Comparison of ENCODE assay signal across 14 cellular contexts in genomic region chr1:221868894-221869293, GRCh38.
DNase-seq lines count a peak whose midpoint lies in the region; ATAC-seq, FAIRE-seq and TF ChIP-seq lines count a peak whose summit lies in the region.
"Had no signal": no experiment of that assay in that cellular context is flagged by ENCODE, and none has a peak within 500 bp of the region (broad histone marks: within the 10 kb centered on the region; RNA-seq: fewer than 3 reads in every experiment).

No MANE protein-coding gene starts in this region.

- H3K36me3 ChIP-seq in RWPE2 (ENCODE audit: low read depth) = no peaks in the 10 kb centered on the region
- H3K36me3 ChIP-seq: ovary had no signal

- H3K4me3 ChIP-seq in RWPE2 (ENCODE audit: severe bottlenecking) (no peak overlapping the region), fibroblast of mammary gland (ENCODE audit: control insufficient read depth, low read depth, low read length) (no peak overlapping the region)
- H3K4me3 ChIP-seq: K562, ovary had no signal

- no peaks in the 10 kb centered on the region for H3K27me3 ChIP-seq in RWPE2 (ENCODE audit: insufficient read depth, poor library complexity, severe bottlenecking)
- H3K27me3 ChIP-seq: ovary had no signal

- H3K27ac ChIP-seq in 22Rv1 = peak overlapping the region; percentile 48
- peak overlapping the region; percentile 44 for H3K27ac ChIP-seq in RWPE2 (ENCODE audit: poor library complexity, severe bottlenecking)
- H3K27ac ChIP-seq in caudate nucleus (ENCODE audit: low read depth, low read length) = no peak overlapping the region
- H3K27ac ChIP-seq: ovary, VCaP had no signal

- FAIRE-seq in H54 (lab: Jason Lieb, UNC) = no peak
- FAIRE-seq: K562 had no signal

- peak; percentile 14 for DNase-seq in H54 (ENCODE audit: insufficient read length, low spot score)
- DNase-seq in RWPE2 (ENCODE audit: low spot score) = no peak
- DNase-seq in fibroblast of mammary gland (ENCODE audit: low read depth) = peak; percentile 91
- DNase-seq in caudate nucleus (lab: John Stamatoyannopoulos, UW) = no peak
- DNase-seq in COLO668 (lab: John Stamatoyannopoulos, UW; ENCODE audit: unreplicated experiment) = no peak
- DNase-seq in inferior parietal cortex (ENCODE audit: extremely low spot score) = no peak
- DNase-seq: activated T-cell treated with anti-CD3 and anti-CD28 coated beads, Interleukin-2, amount 50 U/mL, for 24 hours; AML-193; ovary; stimulated activated CD4-positive, alpha-beta T cell treated with anti-CD3 and anti-CD28 coated beads, Interleukin-4, amount 100 ng/mL, for 4 hours had no signal

- H3K4me1 ChIP-seq in RWPE2 (ENCODE audit: insufficient read depth, poor library complexity, severe bottlenecking) = peaks cover 16% of the 10 kb centered on the region

- TF ChIP-seq POLR2A in H54 (IDR thresholded peaks at IDR 0.05; ENCODE audit: low read depth, low read length) = no peak

- H3K9me3 ChIP-seq in RWPE2 (ENCODE audit: severe bottlenecking) = no peaks in the 10 kb centered on the region
- H3K9me3 ChIP-seq: ovary had no signal

- peak; percentile 94 for ATAC-seq in RWPE2 (ENCODE audit: low read depth)
- no peak for ATAC-seq in GM18502 (IDR thresholded peaks at IDR 0.05; ENCODE audit: poor library complexity, unreplicated experiment)
- ATAC-seq: K562 had no signal

- TF ChIP-seq CTCF in 22Rv1 (IDR thresholded peaks at IDR 0.05) (no peak), RWPE2 (IDR thresholded peaks at IDR 0.05; ENCODE audit: poor library complexity, severe bottlenecking) (no peak), fibroblast of mammary gland (conservative IDR thresholded peaks at IDR 0.05; ENCODE audit: control insufficient read depth, insufficient read depth, low read depth, low read length) (no peak)

Comparison
In these comparisons a context has a peak if more than half of its experiments do, and no peak if none do; other contexts are left out.
1. DNase-seq: peak in H54 (single experiment) and fibroblast of mammary gland (single experiment); none in RWPE2 (single experiment), caudate nucleus (0 of 61), COLO668 (single experiment) and inferior parietal cortex (single experiment).